Comparison of ENCODE assay signal across 1 cellular context in genomic region chr10:104155591-104155990, GRCh38.
TF ChIP-seq lines count a peak whose summit lies in the region.

No MANE protein-coding gene starts in this region.

TF ChIP-seq in GM23338, 12 proteins besides CTCF, POLR2A, EP300 and RAD21 (continued from another document):
- TF ChIP-seq, protein P1, sequence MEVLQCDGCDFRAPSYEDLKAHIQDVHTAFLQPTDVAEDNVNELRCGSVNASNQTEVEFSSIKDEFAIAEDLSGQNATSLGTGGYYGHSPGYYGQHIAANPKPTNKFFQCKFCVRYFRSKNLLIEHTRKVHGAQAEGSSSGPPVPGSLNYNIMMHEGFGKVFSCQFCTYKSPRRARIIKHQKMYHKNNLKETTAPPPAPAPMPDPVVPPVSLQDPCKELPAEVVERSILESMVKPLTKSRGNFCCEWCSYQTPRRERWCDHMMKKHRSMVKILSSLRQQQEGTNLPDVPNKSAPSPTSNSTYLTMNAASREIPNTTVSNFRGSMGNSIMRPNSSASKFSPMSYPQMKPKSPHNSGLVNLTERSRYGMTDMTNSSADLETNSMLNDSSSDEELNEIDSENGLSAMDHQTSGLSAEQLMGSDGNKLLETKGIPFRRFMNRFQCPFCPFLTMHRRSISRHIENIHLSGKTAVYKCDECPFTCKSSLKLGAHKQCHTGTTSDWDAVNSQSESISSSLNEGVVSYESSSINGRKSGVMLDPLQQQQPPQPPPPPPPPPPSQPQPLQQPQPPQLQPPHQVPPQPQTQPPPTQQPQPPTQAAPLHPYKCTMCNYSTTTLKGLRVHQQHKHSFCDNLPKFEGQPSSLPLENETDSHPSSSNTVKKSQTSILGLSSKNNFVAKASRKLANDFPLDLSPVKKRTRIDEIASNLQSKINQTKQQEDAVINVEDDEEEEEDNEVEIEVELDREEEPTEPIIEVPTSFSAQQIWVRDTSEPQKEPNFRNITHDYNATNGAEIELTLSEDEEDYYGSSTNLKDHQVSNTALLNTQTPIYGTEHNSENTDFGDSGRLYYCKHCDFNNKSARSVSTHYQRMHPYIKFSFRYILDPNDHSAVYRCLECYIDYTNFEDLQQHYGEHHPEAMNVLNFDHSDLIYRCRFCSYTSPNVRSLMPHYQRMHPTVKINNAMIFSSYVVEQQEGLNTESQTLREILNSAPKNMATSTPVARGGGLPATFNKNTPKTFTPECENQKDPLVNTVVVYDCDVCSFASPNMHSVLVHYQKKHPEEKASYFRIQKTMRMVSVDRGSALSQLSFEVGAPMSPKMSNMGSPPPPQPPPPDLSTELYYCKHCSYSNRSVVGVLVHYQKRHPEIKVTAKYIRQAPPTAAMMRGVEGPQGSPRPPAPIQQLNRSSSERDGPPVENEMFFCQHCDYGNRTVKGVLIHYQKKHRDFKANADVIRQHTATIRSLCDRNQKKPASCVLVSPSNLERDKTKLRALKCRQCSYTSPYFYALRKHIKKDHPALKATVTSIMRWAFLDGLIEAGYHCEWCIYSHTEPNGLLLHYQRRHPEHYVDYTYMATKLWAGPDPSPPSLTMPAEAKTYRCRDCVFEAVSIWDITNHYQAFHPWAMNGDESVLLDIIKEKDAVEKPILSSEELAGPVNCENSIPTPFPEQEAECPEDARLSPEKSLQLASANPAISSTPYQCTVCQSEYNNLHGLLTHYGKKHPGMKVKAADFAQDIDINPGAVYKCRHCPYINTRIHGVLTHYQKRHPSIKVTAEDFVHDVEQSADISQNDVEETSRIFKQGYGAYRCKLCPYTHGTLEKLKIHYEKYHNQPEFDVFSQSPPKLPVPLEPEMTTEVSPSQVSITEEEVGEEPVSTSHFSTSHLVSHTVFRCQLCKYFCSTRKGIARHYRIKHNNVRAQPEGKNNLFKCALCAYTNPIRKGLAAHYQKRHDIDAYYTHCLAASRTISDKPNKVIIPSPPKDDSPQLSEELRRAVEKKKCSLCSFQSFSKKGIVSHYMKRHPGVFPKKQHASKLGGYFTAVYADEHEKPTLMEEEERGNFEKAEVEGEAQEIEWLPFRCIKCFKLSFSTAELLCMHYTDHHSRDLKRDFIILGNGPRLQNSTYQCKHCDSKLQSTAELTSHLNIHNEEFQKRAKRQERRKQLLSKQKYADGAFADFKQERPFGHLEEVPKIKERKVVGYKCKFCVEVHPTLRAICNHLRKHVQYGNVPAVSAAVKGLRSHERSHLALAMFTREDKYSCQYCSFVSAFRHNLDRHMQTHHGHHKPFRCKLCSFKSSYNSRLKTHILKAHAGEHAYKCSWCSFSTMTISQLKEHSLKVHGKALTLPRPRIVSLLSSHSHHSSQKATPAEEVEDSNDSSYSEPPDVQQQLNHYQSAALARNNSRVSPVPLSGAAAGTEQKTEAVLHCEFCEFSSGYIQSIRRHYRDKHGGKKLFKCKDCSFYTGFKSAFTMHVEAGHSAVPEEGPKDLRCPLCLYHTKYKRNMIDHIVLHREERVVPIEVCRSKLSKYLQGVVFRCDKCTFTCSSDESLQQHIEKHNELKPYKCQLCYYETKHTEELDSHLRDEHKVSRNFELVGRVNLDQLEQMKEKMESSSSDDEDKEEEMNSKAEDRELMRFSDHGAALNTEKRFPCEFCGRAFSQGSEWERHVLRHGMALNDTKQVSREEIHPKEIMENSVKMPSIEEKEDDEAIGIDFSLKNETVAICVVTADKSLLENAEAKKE (CRISPR knock-in tag; IDR thresholded peaks at IDR 0.05), result no peak
- TF ChIP-seq JUNB (IDR thresholded peaks at IDR 0.05; ENCODE audit: unreplicated experiment), result no peak
- TF ChIP-seq ZNF331 (CRISPR knock-in tag; IDR thresholded peaks at IDR 0.05; ENCODE audit: low read depth), result no peak
- no peak for TF ChIP-seq REST (IDR thresholded peaks at IDR 0.05; ENCODE audit: unreplicated experiment)
